21 cellular contexts compared by ENCODE assay signal in the genomic region with DNA sequence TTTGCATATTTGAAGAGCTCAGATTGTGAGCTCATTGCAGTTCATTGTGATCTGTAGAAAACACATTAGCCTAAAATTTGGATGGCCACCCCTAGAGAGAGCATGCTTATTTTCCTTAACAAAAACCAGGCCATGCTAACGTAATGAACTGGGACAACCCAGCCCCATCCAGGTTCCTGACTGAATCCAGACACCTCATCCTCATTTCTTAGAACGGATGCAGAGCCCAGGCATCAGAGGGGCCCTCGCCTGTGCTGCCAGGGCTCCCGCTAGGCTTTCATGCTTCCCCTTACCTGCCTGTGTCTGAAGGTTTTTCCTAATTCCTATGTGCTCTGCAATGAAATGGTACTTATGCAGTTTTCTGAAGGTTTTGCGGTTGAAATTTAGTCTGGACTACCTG.
"Had no signal": no experiment of that assay in that cellular context is flagged by ENCODE, and none has a peak within 500 bp of the region (broad histone marks: within the 10 kb centered on the region; RNA-seq: fewer than 3 reads in every experiment).

No MANE protein-coding gene starts in this region.

- DNase-seq: Kasumi-1, MM.1S, NCI-H1092 treated with DMSO at 0.1 percent for 48 hours, NCI-H1436, NCI-H187, NCI-H2029, NCI-H2081 treated with DMSO at 0.1 percent for 48 hours, NCI-H2171, NCI-H226, NCI-H446, NCI-H510A, NCI-H69, NCI-H774, PC-3, SHP77, SW 1271, T-cell had no signal

- H3K4me2 ChIP-seq: KMS-11 had no signal

- ATAC-seq: K562, Panc1, PC-3, T-cell had no signal

- H3K4me3 ChIP-seq: K562 had no signal

- H3K27ac ChIP-seq: KMS-11, RWPE1 had no signal

- H3K9ac ChIP-seq: KMS-11 had no signal
